1 cellular context compared by ENCODE assay signal in genomic region chr12:110080410-110080809, GRCh38.
TF ChIP-seq lines count a peak whose summit lies in the region.

No MANE protein-coding gene starts in this region.

TF ChIP-seq in H1, 55 proteins besides CTCF, POLR2A, EP300 and RAD21:
- TF ChIP-seq TEAD4 (IDR thresholded peaks at IDR 0.05; ENCODE audit: low read depth, low read length) (no peak), CHD1 (IDR thresholded peaks at IDR 0.05; ENCODE audit: low read depth, low read length) (no peak), TAF7 (optimal IDR thresholded peaks at IDR 0.05; ENCODE audit: borderline replicate concordance, low read depth, low read length) (no peak), RXRA (IDR thresholded peaks at IDR 0.05; ENCODE audit: insufficient read depth, low read depth, low read length) (no peak), PHF8 (conservative IDR thresholded peaks at IDR 0.05; ENCODE audit: low read depth, low read length) (no peak), RNF2 (IDR thresholded peaks at IDR 0.05; ENCODE audit: borderline replicate concordance, low read depth, low read length, missing control alignments, poor library complexity, severe bottlenecking) (no peak)
- TF ChIP-seq, protein P1, sequence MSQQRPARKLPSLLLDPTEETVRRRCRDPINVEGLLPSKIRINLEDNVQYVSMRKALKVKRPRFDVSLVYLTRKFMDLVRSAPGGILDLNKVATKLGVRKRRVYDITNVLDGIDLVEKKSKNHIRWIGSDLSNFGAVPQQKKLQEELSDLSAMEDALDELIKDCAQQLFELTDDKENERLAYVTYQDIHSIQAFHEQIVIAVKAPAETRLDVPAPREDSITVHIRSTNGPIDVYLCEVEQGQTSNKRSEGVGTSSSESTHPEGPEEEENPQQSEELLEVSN (IDR thresholded peaks at IDR 0.05), result no peak
- TF ChIP-seq, protein P2, sequence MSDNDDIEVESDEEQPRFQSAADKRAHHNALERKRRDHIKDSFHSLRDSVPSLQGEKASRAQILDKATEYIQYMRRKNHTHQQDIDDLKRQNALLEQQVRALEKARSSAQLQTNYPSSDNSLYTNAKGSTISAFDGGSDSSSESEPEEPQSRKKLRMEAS (IDR thresholded peaks at IDR 0.05), result no peak
